8 cellular contexts compared by ENCODE assay signal in genomic region chr19:41531438-41532311, GRCh38. TPM values are rescaled to one million over a fixed set of nuclear protein-coding genes. Genes with fewer than 3 reads are reported as not detected.
DNase-seq lines count a peak whose midpoint lies in the region; ATAC-seq, FAIRE-seq and TF ChIP-seq lines count a peak whose summit lies in the region.

No MANE protein-coding gene starts in this region.

- POLR2A ChIA-PET in A549 (lab: Yijun Ruan, JAX) = interaction anchor here (1.0 to 1.1 kb wide), 3 partner anchors 25 to 92 kb away, joined by 3 read pairs; no protein-coding TSS in a partner anchor

- intact Hi-C loops in activated T-helper 1 cell treated with anti-CD3 and anti-CD28 coated beads, Interleukin-12 subunit alpha, Interleukin-12 subunit beta, Interleukin-2, Interleukin-4 antibody, amounts not matched to agents 30 ng/mL and 10 ng/mL and 1 ng/mL, durations not matched to agents 14 hours and 24 hours and 36 hours (cut with micrococcal nuclease) = loop anchor here (1.0 to 5.0 kb wide), 4 partner anchors 9 to 269 kb away; partner anchors contain the start of genes BCKDHA, EXOSC5 and HNRNPUL1

- H4K20me1 ChIP-seq in OCI-LY3 (ENCODE audit: insufficient read depth, low read length) = no peaks in the 10 kb centered on the region

- no peak for TF ChIP-seq RAD21 in A549 (conservative IDR thresholded peaks at IDR 0.05 in 1 of 2, IDR thresholded peaks at IDR 0.05 in 1 of 2)

- H3K4me1 ChIP-seq in A549 = peaks cover 7% of the 10 kb centered on the region; the same call in 2 of the 3 replicates
- peaks cover 85% of the 10 kb centered on the region for H3K4me1 ChIP-seq in OCI-LY3 (ENCODE audit: low read length)
- H3K4me1 ChIP-seq in gastroesophageal sphincter = peaks cover 0 to 5% (median 3%) of the 10 kb centered on the region in 3 donors
- H3K4me1 ChIP-seq in small intestine (ENCODE audit: control insufficient read depth in 2 of 2, insufficient read depth in 1 of 2, low read depth in 1 of 2, low read length in 1 of 2) = peaks cover 0 to 3% of the 10 kb centered on the region in 2 donors

- peaks cover 18% of the 10 kb centered on the region; the same call in 2 of the 3 replicates for H3K9me3 ChIP-seq in A549
- no peaks in the 10 kb centered on the region for H3K9me3 ChIP-seq in OCI-LY3 (ENCODE audit: insufficient read depth, low read length)
- no peaks in the 10 kb centered on the region for H3K9me3 ChIP-seq in gastroesophageal sphincter
- H3K9me3 ChIP-seq in small intestine (ENCODE audit: control insufficient read depth, low read depth) = peaks cover 2% of the 10 kb centered on the region

- 4% methylated on average over 13 of the region's 13 CpGs for WGBS in A549 (ENCODE audit: missing lambda C conversion rate)
- WGBS in gastroesophageal sphincter (ENCODE audit: low coverage in 1 of 2), 2 donors = 27 to 28% methylated on average over 8 to 13 of the region's 13 CpGs
- 24 to 42% (median 41%) methylated on average over 13 of the region's 13 CpGs for WGBS in small intestine, 3 donors

- CTCF ChIA-PET in A549 (lab: Yijun Ruan, JAX) = interaction anchor here (0.8 to 9.7 kb wide), 11 partner anchors 11 to 226 kb away, joined by 3 to 76 read pairs (median 8); no protein-coding TSS in a partner anchor

- H3K79me2 ChIP-seq in OCI-LY3 (ENCODE audit: low read length) = no peaks in the 10 kb centered on the region

- H3K4me1 Mint-ChIP-seq in activated T-helper 1 cell treated with anti-CD3 and anti-CD28 coated beads, Interleukin-12 subunit alpha, Interleukin-12 subunit beta, Interleukin-2, Interleukin-4 antibody, amounts not matched to agents 30 ng/mL and 10 ng/mL and 1 ng/mL, durations not matched to agents 14 hours and 24 hours and 36 hours (ENCODE audit: low read depth) = peaks cover 91% of the 10 kb centered on the region

- ATAC-seq in A549 = peak; percentile 73 to 86
- ATAC-seq in gastroesophageal sphincter = peak; percentile 91
- no peak for ATAC-seq in HG02588 (IDR thresholded peaks at IDR 0.05; ENCODE audit: unreplicated experiment)
- no peak for ATAC-seq in GM21528 (IDR thresholded peaks at IDR 0.05; ENCODE audit: low FRiP score, unreplicated experiment)

- TF ChIP-seq POLR2A in A549 (IDR thresholded peaks at IDR 0.05; ENCODE audit: low read length) = no peak
- TF ChIP-seq POLR2A in gastroesophageal sphincter (IDR thresholded peaks at IDR 0.05) = peak; percentile 55 to 67

- TF ChIP-seq CTCF in A549 (IDR thresholded peaks at IDR 0.05) = no peak
- no peak for TF ChIP-seq CTCF in OCI-LY3 (IDR thresholded peaks at IDR 0.05; ENCODE audit: low read depth, low read length)
- no peak for TF ChIP-seq CTCF in gastroesophageal sphincter (IDR thresholded peaks at IDR 0.05)

- TF ChIP-seq EP300 in A549 (IDR thresholded peaks at IDR 0.05) = no peak
- no peak for TF ChIP-seq EP300 in gastroesophageal sphincter (IDR thresholded peaks at IDR 0.05)

- DNase-seq in A549 (ENCODE audit: low read depth in 1 of 2, low spot score in 1 of 2) (peak; percentile 85), GM19238 (ENCODE audit: insufficient read length, low spot score) (peak; percentile 48), small intestine (peak; percentile 56)
- peak; percentile 87 for DNase-seq in activated T-helper 1 cell treated with anti-CD3 and anti-CD28 coated beads, Interleukin-12 subunit alpha, Interleukin-12 subunit beta, Interleukin-2, Interleukin-4 antibody, amounts not matched to agents 30 ng/mL and 10 ng/mL and 1 ng/mL, durations not matched to agents 14 hours and 24 hours and 36 hours (ENCODE audit: low spot score)

- H3K27me3 Mint-ChIP-seq in activated T-helper 1 cell treated with anti-CD3 and anti-CD28 coated beads, Interleukin-12 subunit alpha, Interleukin-12 subunit beta, Interleukin-2, Interleukin-4 antibody, amounts not matched to agents 30 ng/mL and 10 ng/mL and 1 ng/mL, durations not matched to agents 14 hours and 24 hours and 36 hours (ENCODE audit: insufficient read depth) = no peaks in the 10 kb centered on the region

- H3K27me3 ChIP-seq in OCI-LY3 (ENCODE audit: low read depth, low read length) = peaks cover 22% of the 10 kb centered on the region
- H3K27me3 ChIP-seq in gastroesophageal sphincter = peaks cover 43% of the 10 kb centered on the region
- no peaks in the 10 kb centered on the region for H3K27me3 ChIP-seq in small intestine (ENCODE audit: control insufficient read depth in 2 of 2, insufficient read depth in 2 of 2, low read length in 2 of 2)

- H3K9ac ChIP-seq in OCI-LY3 (ENCODE audit: low read length) = peak overlapping the region; percentile 60

- peak overlapping the region; percentile 82 for H3K4me3 Mint-ChIP-seq in activated T-helper 1 cell treated with anti-CD3 and anti-CD28 coated beads, Interleukin-12 subunit alpha, Interleukin-12 subunit beta, Interleukin-2, Interleukin-4 antibody, amounts not matched to agents 30 ng/mL and 10 ng/mL and 1 ng/mL, durations not matched to agents 14 hours and 24 hours and 36 hours

- H3K4me2 ChIP-seq in A549 = peak overlapping the region; percentile 81
- H3K4me2 ChIP-seq in OCI-LY3 (ENCODE audit: low read length) = peak overlapping the region; percentile 75

- H3K27ac ChIP-seq in A549 (no peak overlapping the region), OCI-LY3 (ENCODE audit: low read length) (peak overlapping the region; percentile 74), gastroesophageal sphincter (peak overlapping the region in 3 of 4 donors; percentile 56 to 76 (median 71)), small intestine (ENCODE audit: low read depth in 1 of 2, low read length in 1 of 2) (peak overlapping the region in 1 of 2 donors; percentile 90)

- H3K36me3 Mint-ChIP-seq in activated T-helper 1 cell treated with anti-CD3 and anti-CD28 coated beads, Interleukin-12 subunit alpha, Interleukin-12 subunit beta, Interleukin-2, Interleukin-4 antibody, amounts not matched to agents 30 ng/mL and 10 ng/mL and 1 ng/mL, durations not matched to agents 14 hours and 24 hours and 36 hours (ENCODE audit: low read depth) = peaks cover 24% of the 10 kb centered on the region

- peak overlapping the region; percentile 60 for H2AFZ ChIP-seq in OCI-LY3 (ENCODE audit: low read depth, low read length)

- FAIRE-seq in A549 (lab: Jason Lieb, UNC) (no peak), small intestine (lab: Jason Lieb, UNC) (no peak)

- H3K27ac Mint-ChIP-seq in activated T-helper 1 cell treated with anti-CD3 and anti-CD28 coated beads, Interleukin-12 subunit alpha, Interleukin-12 subunit beta, Interleukin-2, Interleukin-4 antibody, amounts not matched to agents 30 ng/mL and 10 ng/mL and 1 ng/mL, durations not matched to agents 14 hours and 24 hours and 36 hours = peak overlapping the region; percentile 87

- H3K9me3 Mint-ChIP-seq in activated T-helper 1 cell treated with anti-CD3 and anti-CD28 coated beads, Interleukin-12 subunit alpha, Interleukin-12 subunit beta, Interleukin-2, Interleukin-4 antibody, amounts not matched to agents 30 ng/mL and 10 ng/mL and 1 ng/mL, durations not matched to agents 14 hours and 24 hours and 36 hours = peaks cover 33% of the 10 kb centered on the region

- H3K4me3 ChIP-seq in A549 (peak overlapping the region; percentile 38), OCI-LY3 (ENCODE audit: low read length) (peak overlapping the region; percentile 67), gastroesophageal sphincter (peak overlapping the region in 1 of 2 donors; percentile 19), small intestine (ENCODE audit: low read depth in 1 of 2, low read length in 2 of 2) (no peak overlapping the region)

- H3K36me3 ChIP-seq in OCI-LY3 (replicated peaks; ENCODE audit: low read depth, low read length) = peaks cover 5% of the 10 kb centered on the region
- no peaks in the 10 kb centered on the region for H3K36me3 ChIP-seq in gastroesophageal sphincter
- no peaks in the 10 kb centered on the region for H3K36me3 ChIP-seq in small intestine (ENCODE audit: control insufficient read depth in 2 of 2, insufficient read depth in 2 of 2, low read length in 2 of 2)

TF ChIP-seq in A549, 52 proteins besides CTCF, POLR2A, EP300 and RAD21:
- no peak for TF ChIP-seq HES2 (IDR thresholded peaks at IDR 0.05)
- TF ChIP-seq HDAC2 (IDR thresholded peaks at IDR 0.05) = no peak
- TF ChIP-seq USF2 (IDR thresholded peaks at IDR 0.05) = no peak
- TF ChIP-seq CBX8 (IDR thresholded peaks at IDR 0.05) = peak; percentile 71; the same call in 1 of the 2 replicates

RNA-seq across cellular contexts. Expression of gene CEACAM21, which starts 44.3 kb away (rescaled TPM):
- not detected in 2 replicates for polyA plus RNA-seq in A549 (2011; rRNA removed)
- not detected in 2 replicates for polyA plus RNA-seq in A549 (2012; cell fraction: cytosol; rRNA removed)
- not detected in 2 replicates for polyA plus RNA-seq in A549 (2012; cell fraction: nucleus; rRNA removed)
- polyA plus RNA-seq in A549 (2017; fragmentation: RNase III; extraction: RNeasy Plus Mini Kit Qiagen cat#74134 plus additional on column Dnase treatment) = not detected in 3 replicates
- polyA minus RNA-seq in A549 (2011; rRNA and poly(A)+ RNA removed) = not detected in 2 replicates
- 34.1 and 38.5 TPM in 2 replicates for total RNA-seq in activated T-helper 1 cell treated with anti-CD3 and anti-CD28 coated beads, Interleukin-12 subunit alpha, Interleukin-12 subunit beta, Interleukin-2, Interleukin-4 antibody, amounts not matched to agents 30 ng/mL and 10 ng/mL and 1 ng/mL, durations not matched to agents 14 hours and 24 hours and 36 hours
- 1 to 10 TPM in 1 of 4 donors, not detected in 3; 4.3 TPM for total RNA-seq in gastroesophageal sphincter
- polyA plus RNA-seq in small intestine = 1 to 10 TPM in 2 of 3 donors, not detected in 1; 1.9 to 4.6 TPM

Comparison
In these comparisons a context has a peak if more than half of its experiments do, and no peak if none do; other contexts are left out.
1. ATAC-seq: peak in A549 (2 of 2) and gastroesophageal sphincter (single experiment); none in HG02588 (single experiment) and GM21528 (single experiment).
2. H3K27ac ChIP-seq: peak in OCI-LY3 (single experiment) and gastroesophageal sphincter (3 of 4); none in A549 (0 of 2).
3. H3K4me3 ChIP-seq: peak in A549 (single experiment) and OCI-LY3 (single experiment); none in small intestine (0 of 2).
4. Peak in every context shown above with its lines, with median percentiles within 50 percentile points of each other: DNase-seq.